23 cellular contexts compared by ENCODE assay signal in the genomic region with DNA sequence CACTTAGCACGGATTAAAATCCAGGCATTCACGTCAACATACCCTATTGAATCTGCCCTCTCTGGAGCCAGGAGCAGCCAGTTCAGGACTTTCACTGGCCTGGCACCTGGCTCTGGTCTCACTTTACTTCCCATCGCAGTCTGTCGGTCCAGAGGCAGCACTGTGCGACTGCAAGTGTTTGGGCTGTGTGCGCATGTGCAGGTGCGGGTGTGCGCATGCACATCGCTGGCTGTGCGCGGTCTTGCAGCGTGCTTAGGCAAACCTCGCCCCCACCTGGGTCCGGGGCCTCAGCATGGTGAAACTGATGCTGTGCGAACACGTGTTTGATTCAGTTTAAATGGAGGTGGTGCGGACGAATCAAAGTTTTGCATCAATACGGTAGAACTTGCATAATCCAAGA.
"Had no signal": no experiment of that assay in that cellular context is flagged by ENCODE, and none has a peak within 500 bp of the region (broad histone marks: within the 10 kb centered on the region; RNA-seq: fewer than 3 reads in every experiment).

No MANE protein-coding gene starts in this region.

- H3K4me1 Mint-ChIP-seq: activated naive CD4-positive, alpha-beta T cell treated with anti-CD3 and anti-CD28 coated beads, Interleukin-2, amount 50 U/mL, for 24 hours had no signal

- H3K4me2 ChIP-seq: SK-N-SH had no signal

- H3K4me3 ChIP-seq: breast epithelium, MG63 had no signal

- ATAC-seq: activated CD4-positive, CD25-positive, alpha-beta regulatory T cell treated with anti-CD3 and anti-CD28 coated beads, Interleukin-2, amount 50 U/mL, for 24 hours; activated CD8-positive, alpha-beta T cell treated with anti-CD3 and anti-CD28 coated beads for 36 hours had no signal

- DNase-seq: activated CD4-positive, alpha-beta T cell treated with anti-CD3 and anti-CD28 coated beads for 4 hours; activated CD8-positive, alpha-beta T cell treated with anti-CD3 and anti-CD28 coated beads for 36 hours; activated effector memory CD4-positive, alpha-beta T cell treated with Interleukin-2 at 50 U/mL for 16 hours; activated naive CD4-positive, alpha-beta T cell; activated T-cell treated with anti-CD3 and anti-CD28 coated beads, Interleukin-2, amount 50 U/mL, for 24 hours; aorta; MG63; MV-4-11; NCI-H1092 treated with DMSO at 0.1 percent for 48 hours; NCI-H1417 treated with DMSO at 0.1 percent for 48 hours; NCI-H1694; NCI-H2029; NCI-H2107; NCI-H345; NCI-H510A; NCI-H526 treated with DMSO at 0.1 percent for 48 hours; NCI-H82; SK-N-SH; SW 1271 had no signal

- H3K9me3 ChIP-seq: breast epithelium, MG63, SK-N-SH had no signal

- H3K9me3 Mint-ChIP-seq: activated CD8-positive, alpha-beta T cell treated with anti-CD3 and anti-CD28 coated beads for 36 hours; activated naive CD4-positive, alpha-beta T cell treated with anti-CD3 and anti-CD28 coated beads, Interleukin-2, amount 50 U/mL, for 24 hours; activated T-cell treated with anti-CD3 and anti-CD28 coated beads, Interleukin-2, amount 50 U/mL, for 24 hours; activated T-helper 1 cell treated with anti-CD3 and anti-CD28 coated beads, Interleukin-12 subunit alpha, Interleukin-12 subunit beta, Interleukin-2, Interleukin-4 antibody, amounts not matched to agents 30 ng/mL and 10 ng/mL and 1 ng/mL, durations not matched to agents 14 hours and 24 hours and 36 hours had no signal

- H3K27me3 Mint-ChIP-seq: activated naive CD4-positive, alpha-beta T cell treated with anti-CD3 and anti-CD28 coated beads, Interleukin-2, amount 50 U/mL, for 24 hours had no signal

- H3K4me3 Mint-ChIP-seq: activated CD8-positive, alpha-beta T cell treated with anti-CD3 and anti-CD28 coated beads for 36 hours; activated naive CD4-positive, alpha-beta T cell treated with anti-CD3 and anti-CD28 coated beads, Interleukin-2, amount 50 U/mL, for 24 hours; activated T-cell treated with anti-CD3 and anti-CD28 coated beads, Interleukin-2, amount 50 U/mL, for 24 hours; activated T-helper 1 cell treated with anti-CD3 and anti-CD28 coated beads, Interleukin-12 subunit alpha, Interleukin-12 subunit beta, Interleukin-2, Interleukin-4 antibody, amounts not matched to agents 30 ng/mL and 10 ng/mL and 1 ng/mL, durations not matched to agents 14 hours and 24 hours and 36 hours had no signal

- H3K36me3 Mint-ChIP-seq: activated naive CD4-positive, alpha-beta T cell treated with anti-CD3 and anti-CD28 coated beads, Interleukin-2, amount 50 U/mL, for 24 hours had no signal

- H3K9ac ChIP-seq: SK-N-SH had no signal

- H3K27ac ChIP-seq: breast epithelium had no signal

- H3K27ac Mint-ChIP-seq: activated CD8-positive, alpha-beta T cell treated with anti-CD3 and anti-CD28 coated beads for 36 hours; activated naive CD4-positive, alpha-beta T cell treated with anti-CD3 and anti-CD28 coated beads, Interleukin-2, amount 50 U/mL, for 24 hours; activated T-cell treated with anti-CD3 and anti-CD28 coated beads, Interleukin-2, amount 50 U/mL, for 24 hours; activated T-helper 1 cell treated with anti-CD3 and anti-CD28 coated beads, Interleukin-12 subunit alpha, Interleukin-12 subunit beta, Interleukin-2, Interleukin-4 antibody, amounts not matched to agents 30 ng/mL and 10 ng/mL and 1 ng/mL, durations not matched to agents 14 hours and 24 hours and 36 hours had no signal

- H3K27me3 ChIP-seq: breast epithelium, MG63 had no signal

- H3K36me3 ChIP-seq: breast epithelium, MG63 had no signal

- H3K4me1 ChIP-seq: breast epithelium had no signal
